13 cellular contexts compared by ENCODE assay signal in the genomic region with DNA sequence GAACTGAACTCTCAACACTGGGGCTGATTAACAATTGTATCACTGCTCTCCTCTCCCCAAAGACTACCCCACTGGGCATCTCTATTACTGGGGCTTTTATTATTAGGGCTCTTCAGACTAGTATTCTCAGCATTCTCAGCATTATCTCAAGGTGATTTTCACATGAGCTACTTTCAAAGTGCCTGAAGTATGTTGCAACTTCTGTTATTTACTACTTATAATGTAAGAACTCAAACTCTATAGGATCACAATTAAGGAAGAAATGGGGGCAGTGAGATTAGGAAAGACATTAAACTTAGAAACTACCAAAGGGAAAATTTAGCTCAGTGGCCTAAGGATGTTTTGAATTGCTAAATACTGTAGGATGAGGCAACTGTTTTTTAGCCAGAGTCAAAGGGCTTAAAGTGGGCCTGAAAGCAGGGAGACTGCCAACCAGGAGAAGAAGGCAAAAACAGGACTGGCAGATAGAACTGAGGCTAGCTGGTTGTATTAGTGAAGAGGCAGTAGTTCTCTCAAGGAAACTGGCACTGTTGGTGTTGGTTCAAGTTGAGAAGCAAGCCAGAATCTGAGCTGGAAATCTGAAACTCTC. TPM values are rescaled to one million over a fixed set of nuclear protein-coding genes. Genes with fewer than 3 reads are reported as not detected.
A peak's percentile ranks its signal among the peaks of the same experiment; 100 is the strongest.
DNase-seq lines count a peak whose midpoint lies in the region; ATAC-seq and TF ChIP-seq lines count a peak whose summit lies in the region.
"Had no signal": no experiment of that assay in that cellular context is flagged by ENCODE, and none has a peak within 500 bp of the region (broad histone marks: within the 10 kb centered on the region; RNA-seq: fewer than 3 reads in every experiment).

No MANE protein-coding gene starts in this region.

- H3K4me2 ChIP-seq in osteoblast (ENCODE audit: insufficient read depth, low read length), result no peak overlapping the region

- intact Hi-C loops in CD4-positive, alpha-beta T cell (cut with DNase I, micrococcal nuclease), result no loop called here
- intact Hi-C loops in body of pancreas (cut with DNase I), result no loop called here

- H2AFZ ChIP-seq in osteoblast (ENCODE audit: low read length), result peak overlapping the region; percentile 82

- H3K4me3 Mint-ChIP-seq in CD4-positive, alpha-beta T cell, result no peak overlapping the region
- H3K4me3 Mint-ChIP-seq: brain had no signal

- no peak overlapping the region for H3K4me3 ChIP-seq in coronary artery
- H3K4me3 ChIP-seq in osteoblast (ENCODE audit: insufficient read depth, low read length), result no peak overlapping the region
- no peak overlapping the region for H3K4me3 ChIP-seq in body of pancreas

- H3K27ac Mint-ChIP-seq in CD4-positive, alpha-beta T cell, result peak overlapping the region; percentile 31
- H3K27ac Mint-ChIP-seq: brain had no signal

- no peak for TF ChIP-seq POLR2A in body of pancreas (IDR thresholded peaks at IDR 0.05)

- H3K9me3 ChIP-seq in CD4-positive, alpha-beta T cell (ENCODE audit: control insufficient read depth, low read length), result no peaks in the 10 kb centered on the region
- H3K9me3 ChIP-seq in KOPT-K1 (ENCODE audit: insufficient read depth, low read length, poor library complexity, severe bottlenecking) (peaks cover 3% of the 10 kb centered on the region), osteoblast (ENCODE audit: low read depth, low read length) (no peaks in the 10 kb centered on the region), body of pancreas (no peaks in the 10 kb centered on the region)

- no peaks in the 10 kb centered on the region for H3K27me3 ChIP-seq in CD4-positive, alpha-beta T cell (ENCODE audit: control insufficient read depth, insufficient read depth, low read length)
- H3K27me3 ChIP-seq in osteoblast (ENCODE audit: insufficient read depth, low read length) (no peaks in the 10 kb centered on the region), body of pancreas (no peaks in the 10 kb centered on the region)

- H3K27ac ChIP-seq in CD4-positive, alpha-beta T cell (ENCODE audit: low read depth, low read length), result no peak overlapping the region
- H3K27ac ChIP-seq in KOPT-K1 (ENCODE audit: low read depth, low read length, poor library complexity, severe bottlenecking) (peak overlapping the region; percentile 25), coronary artery (peak overlapping the region; percentile 63 to 81), osteoblast (ENCODE audit: low read depth, low read length) (no peak overlapping the region), body of pancreas (no peak overlapping the region)

- ATAC-seq in CD4-positive, alpha-beta T cell (ENCODE audit: poor library complexity), result no peak
- no peak for ATAC-seq in GM19328 (IDR thresholded peaks at IDR 0.05; ENCODE audit: unreplicated experiment)
- ATAC-seq in body of pancreas, result no peak

- H3K36me3 Mint-ChIP-seq in CD4-positive, alpha-beta T cell (ENCODE audit: low read depth), result no peaks in the 10 kb centered on the region
- H3K36me3 Mint-ChIP-seq: brain had no signal

- no peak for DNase-seq in CD4-positive, alpha-beta T cell
- DNase-seq in coronary artery (ENCODE audit: low spot score) (no peak), osteoblast (ENCODE audit: insufficient read length, low spot score, missing footprints) (peak; percentile 17), body of pancreas (no peak), NCI-H2081 treated with DMSO at 0.1 percent for 48 hours (lab: John Stamatoyannopoulos, UW) (no peak), retina (no peak)
- DNase-seq: activated CD8-positive, alpha-beta memory T cell treated with anti-CD3 and anti-CD28 coated beads, Interleukin-2, amount 50 U/mL, for 4 hours; COR-L47; NCI-H510A; substantia nigra had no signal

- H4K20me1 ChIP-seq in osteoblast (ENCODE audit: insufficient read depth, low read length), result no peaks in the 10 kb centered on the region

- H3K36me3 ChIP-seq in KOPT-K1 (ENCODE audit: insufficient read depth, low read length) (no peaks in the 10 kb centered on the region), osteoblast (ENCODE audit: insufficient read depth, low read length) (no peaks in the 10 kb centered on the region), body of pancreas (replicated peaks in 1 of 2; ENCODE audit: insufficient read depth in 1 of 2, low read depth in 2 of 2) (no peaks in the 10 kb centered on the region)

- H3K9me3 Mint-ChIP-seq in CD4-positive, alpha-beta T cell, result no peaks in the 10 kb centered on the region

- peaks cover 71% of the 10 kb centered on the region for H3K4me1 Mint-ChIP-seq in CD4-positive, alpha-beta T cell (ENCODE audit: low read depth)
- H3K4me1 Mint-ChIP-seq: brain had no signal

- H3K4me1 ChIP-seq in osteoblast (ENCODE audit: insufficient read depth, low read length) (no peaks in the 10 kb centered on the region), body of pancreas (no peaks in the 10 kb centered on the region)

- POLR2A ChIA-PET in CD4-positive, alpha-beta T cell (lab: Charles Lee), result interaction anchor here (1.0 to 3.0 kb wide), 11 partner anchors 9 to 71 kb away, joined by 3 to 14 read pairs (median 6); a partner anchor contains a TSS

- TF ChIP-seq CTCF in CD4-positive, alpha-beta T cell (IDR thresholded peaks at IDR 0.05), result no peak
- no peak for TF ChIP-seq CTCF in coronary artery (IDR thresholded peaks at IDR 0.05)
- no peak for TF ChIP-seq CTCF in osteoblast (IDR thresholded peaks at IDR 0.05; ENCODE audit: extremely low read depth, low read depth, low read length)
- no peak for TF ChIP-seq CTCF in body of pancreas (IDR thresholded peaks at IDR 0.05)

- H3K27me3 Mint-ChIP-seq in CD4-positive, alpha-beta T cell, result no peaks in the 10 kb centered on the region
- H3K27me3 Mint-ChIP-seq: brain had no signal

- no peaks in the 10 kb centered on the region for H3K79me2 ChIP-seq in osteoblast (ENCODE audit: insufficient read depth, low read length)

- CTCF ChIA-PET in CD4-positive, alpha-beta T cell (lab: Charles Lee), result interaction anchor here (1.0 to 1.6 kb wide), 2 partner anchors 9 to 30 kb away, joined by 3 to 4 read pairs; no protein-coding TSS in a partner anchor

RNA-seq across cellular contexts. Expression of a gene that starts 55.5 kb away (rescaled TPM):
- total RNA-seq in CD4-positive, alpha-beta T cell, result 100 to 1,000 TPM; 551 to 561 TPM
- total RNA-seq in osteoblast, result 483 and 545 TPM in 2 replicates
- total RNA-seq in body of pancreas, result 10 to 100 TPM; 77.3 to 82.4 TPM

Comparison
In these comparisons a context has a peak if more than half of its experiments do, and no peak if none do; other contexts are left out.
1. H3K27ac ChIP-seq: peak in KOPT-K1 (single experiment) and coronary artery (2 of 2); none in CD4-positive, alpha-beta T cell (single experiment), osteoblast (single experiment) and body of pancreas (0 of 4).